20 cellular contexts compared by ENCODE assay signal in the genomic region with DNA sequence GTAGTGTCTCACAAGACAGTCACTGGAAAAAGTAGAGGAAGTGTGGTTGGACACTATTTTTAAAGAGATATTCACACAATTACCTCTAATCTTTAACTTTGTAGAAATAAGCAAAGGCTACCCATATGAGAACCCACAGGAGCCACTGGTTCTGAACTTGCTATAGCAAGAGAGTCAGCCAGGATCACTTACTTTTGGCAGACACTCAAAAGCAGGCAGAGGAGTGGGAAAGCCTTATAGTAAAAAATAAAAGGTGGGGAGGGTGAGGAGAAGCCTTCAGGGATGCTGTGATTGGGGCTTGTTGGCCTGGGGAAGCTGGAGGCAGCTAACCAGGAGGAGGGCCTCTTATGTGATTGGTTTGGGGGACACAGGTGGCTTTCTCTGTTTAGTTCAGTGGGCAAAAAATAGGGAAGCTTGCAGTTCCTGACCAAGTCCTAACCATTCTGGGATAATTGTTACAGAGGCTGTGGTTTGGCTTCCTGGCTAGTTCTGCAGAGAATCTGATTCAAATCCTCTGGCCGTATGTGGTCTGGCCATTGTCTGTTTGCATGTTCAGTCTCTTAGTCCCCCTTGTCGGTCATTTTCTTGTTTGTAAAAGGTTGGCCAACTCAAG. TPM values are rescaled to one million over a fixed set of nuclear protein-coding genes. Genes with fewer than 3 reads are reported as not detected.
"Had no signal": no experiment of that assay in that cellular context is flagged by ENCODE, and none has a peak within 500 bp of the region (broad histone marks: within the 10 kb centered on the region; RNA-seq: fewer than 3 reads in every experiment).

No MANE protein-coding gene starts in this region.

- H3K27ac Mint-ChIP-seq: activated CD4-positive, alpha-beta memory T cell treated with anti-CD3 and anti-CD28 coated beads for 36 hours; memory B cell; nephron; type B pancreatic cell had no signal

- H3K4me3 Mint-ChIP-seq: activated CD4-positive, alpha-beta memory T cell treated with anti-CD3 and anti-CD28 coated beads for 36 hours; memory B cell; stimulated activated naive CD8-positive, alpha-beta T cell treated with anti-CD3 and anti-CD28 coated beads, Interleukin-15, Interleukin-2, amounts not matched to agents 100 ng/mL and 50 ng/mL, for 24 hours; type B pancreatic cell had no signal

- H3K4me3 ChIP-seq: dorsolateral prefrontal cortex, hepatocyte, left lung, mucosa of descending colon, spleen had no signal

- H3K27me3 Mint-ChIP-seq: activated CD4-positive, alpha-beta memory T cell treated with anti-CD3 and anti-CD28 coated beads for 36 hours; memory B cell; stimulated activated naive CD8-positive, alpha-beta T cell treated with anti-CD3 and anti-CD28 coated beads, Interleukin-15, Interleukin-2, amounts not matched to agents 100 ng/mL and 50 ng/mL, for 24 hours had no signal

- DNase-seq: activated CD4-positive, alpha-beta memory T cell treated with anti-CD3 and anti-CD28 coated beads for 36 hours; activated CD4-positive, alpha-beta T cell treated with anti-CD3 and anti-CD28 coated beads for 1 hour; activated CD8-positive, alpha-beta memory T cell treated with anti-CD3 and anti-CD28 coated beads, Interleukin-2, amount 50 U/mL, for 48 hours; activated naive CD4-positive, alpha-beta T cell treated with Interleukin-2 at 50 U/mL for 16 hours; aorta; dorsolateral prefrontal cortex; mucosa of descending colon; occipital lobe; spleen; T1000 had no signal

- H3K36me3 Mint-ChIP-seq: type B pancreatic cell had no signal

- ATAC-seq: left lung, mucosa of descending colon, sciatic nerve had no signal

- FAIRE-seq: endometrium, keratinocyte had no signal

- H3K27ac ChIP-seq: dorsolateral prefrontal cortex, hepatocyte, left lung, spleen, VCaP had no signal

- H3K9me3 Mint-ChIP-seq: activated CD4-positive, alpha-beta memory T cell treated with anti-CD3 and anti-CD28 coated beads for 36 hours; memory B cell; nephron; stimulated activated naive CD8-positive, alpha-beta T cell treated with anti-CD3 and anti-CD28 coated beads, Interleukin-15, Interleukin-2, amounts not matched to agents 100 ng/mL and 50 ng/mL, for 24 hours; type B pancreatic cell had no signal

- H3K9me3 ChIP-seq: left lung, mucosa of descending colon, spleen had no signal

- H3K27me3 ChIP-seq: dorsolateral prefrontal cortex, hepatocyte, left lung, spleen had no signal

- H3K36me3 ChIP-seq: left lung, spleen had no signal

RNA-seq across cellular contexts. Expression of a gene that starts 56.4 kb away (rescaled TPM):
- polyA plus RNA-seq: hepatocyte had no signal
